ENCODE assay signal across 22 cellular contexts in the genomic region with DNA sequence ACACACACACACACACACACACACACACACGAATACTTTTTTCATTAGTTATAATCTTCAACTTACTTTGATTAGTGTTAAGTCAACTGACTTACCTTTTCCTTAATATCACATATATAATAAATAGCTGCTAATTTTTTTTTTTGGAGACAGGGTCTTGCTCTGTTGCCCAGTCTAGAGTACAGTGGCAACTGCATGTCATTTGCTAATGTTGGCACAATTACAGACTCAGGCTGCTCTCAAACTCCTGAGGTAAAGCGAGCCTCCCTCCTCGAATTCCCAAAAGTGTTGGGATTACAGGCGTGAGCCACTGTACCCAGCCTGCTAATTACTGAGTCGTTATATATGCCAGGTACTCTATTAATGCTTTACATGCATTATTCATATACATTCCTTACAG. TPM values are rescaled to one million over a fixed set of nuclear protein-coding genes. Genes with fewer than 3 reads are reported as not detected.
DNase-seq lines count a peak whose midpoint lies in the region; ATAC-seq, FAIRE-seq and TF ChIP-seq lines count a peak whose summit lies in the region.
"Had no signal": no experiment of that assay in that cellular context is flagged by ENCODE, and none has a peak within 500 bp of the region (broad histone marks: within the 10 kb centered on the region; RNA-seq: fewer than 3 reads in every experiment).

No MANE protein-coding gene starts in this region.

- H3K79me2 ChIP-seq in HepG2 (ENCODE audit: insufficient read depth, low read length) (no peaks in the 10 kb centered on the region), SK-N-SH (ENCODE audit: insufficient read depth) (no peaks in the 10 kb centered on the region)

- no peaks in the 10 kb centered on the region for H3K27me3 ChIP-seq in HepG2 (ENCODE audit: control insufficient read depth in 1 of 2, insufficient read depth in 2 of 2, low read length in 2 of 2)
- H3K27me3 ChIP-seq in right lobe of liver = no peaks in the 10 kb centered on the region
- no peaks in the 10 kb centered on the region for H3K27me3 ChIP-seq in SK-N-SH (ENCODE audit: insufficient read depth)
- H3K27me3 ChIP-seq: BE2C; BLaER1 treated with 17β-estradiol and CSF1 and Interleukin-3, amounts not matched to agents 10 nM and 100 nM had no signal

- CTCF ChIA-PET in HepG2 (lab: Yijun Ruan, JAX; ENCODE audit: low intra/inter-chr PET ratio, low total read pairs) = no interaction called here
- CTCF ChIA-PET in WTC11 (lab: Charles Lee) = interaction anchor here (0.6 to 1.7 kb wide), 2 partner anchors 9 to 10 kb away, joined by 3 to 6 read pairs; no protein-coding TSS in a partner anchor
- CTCF ChIA-PET in RWPE1 (lab: Yijun Ruan, JAX) = no interaction called here
- CTCF ChIA-PET in SK-N-SH (lab: Yijun Ruan, JAX) = interaction anchor here (0.8 to 2.9 kb wide), 3 partner anchors 10 to 60 kb away, joined by 3 to 23 read pairs (median 3); no protein-coding TSS in a partner anchor

- H3K9me3 Mint-ChIP-seq in WTC11 (no peaks in the 10 kb centered on the region), mesothelial cell of epicardium (no peaks in the 10 kb centered on the region)
- H3K9me3 Mint-ChIP-seq: CD14-positive monocyte; CD4-positive, alpha-beta T cell; CD8-positive, alpha-beta memory T cell had no signal

- H3K9me2 ChIP-seq in SK-N-SH = no peaks in the 10 kb centered on the region

- H3K36me3 ChIP-seq in HepG2 (replicated peaks in 1 of 2; ENCODE audit: control insufficient read depth in 1 of 2, insufficient read depth in 2 of 2, low read length in 2 of 2) (peaks cover 4 to 33% of the 10 kb centered on the region in 2 experiments; a peak in 4 of 5 replicates), right lobe of liver (no peaks in the 10 kb centered on the region), SK-N-SH (replicated peaks in 1 of 2; ENCODE audit: control insufficient read depth in 1 of 2, insufficient read depth in 2 of 2, low read length in 1 of 2) (peaks cover 12 to 37% of the 10 kb centered on the region in 2 experiments)
- H3K36me3 ChIP-seq: BE2C had no signal

- H3K27ac ChIP-seq in HepG2 (ENCODE audit: extremely low read length, insufficient read depth, low read length) = peak overlapping the region; percentile 71
- no peak overlapping the region for H3K27ac ChIP-seq in right lobe of liver
- no peak overlapping the region for H3K27ac ChIP-seq in RWPE1
- no peak overlapping the region for H3K27ac ChIP-seq in SK-N-SH (ENCODE audit: low read depth in 2 of 2, low read length in 1 of 2)
- H3K27ac ChIP-seq: A549; BLaER1 treated with 17β-estradiol and CSF1 and Interleukin-3, amounts not matched to agents 10 nM and 100 nM had no signal

- H3K4me1 Mint-ChIP-seq in WTC11 (no peaks in the 10 kb centered on the region), mesothelial cell of epicardium (peaks cover 2% of the 10 kb centered on the region)
- H3K4me1 Mint-ChIP-seq: CD14-positive monocyte; CD8-positive, alpha-beta memory T cell had no signal

- H3K27me3 Mint-ChIP-seq in WTC11 (ENCODE audit: low read depth) = no peaks in the 10 kb centered on the region
- H3K27me3 Mint-ChIP-seq in mesothelial cell of epicardium (ENCODE audit: low read depth) = no peaks in the 10 kb centered on the region
- H3K27me3 Mint-ChIP-seq: CD4-positive, alpha-beta T cell; CD8-positive, alpha-beta memory T cell had no signal

- ATAC-seq in HepG2 (no peak), right lobe of liver (no peak), WTC11 (no peak)
- ATAC-seq: A549 had no signal

- intact Hi-C loops in HepG2 (cut with micrococcal nuclease; ENCODE audit: unreplicated experiment) (no loop called here), right lobe of liver (cut with DNase I) (no loop called here)

- TF ChIP-seq POLR2A in HepG2 (IDR thresholded peaks at IDR 0.05; ENCODE audit: insufficient read depth in 1 of 2, low read depth in 2 of 2, low read length in 2 of 2) (no peak), right lobe of liver (IDR thresholded peaks at IDR 0.05) (no peak)

- H2AFZ ChIP-seq in HepG2 (ENCODE audit: low read length) (no peak overlapping the region), SK-N-SH (ENCODE audit: low read depth) (no peak overlapping the region)

- BruUV-seq in HepG2 (replicated peaks; lab: Mats Ljungman, UMichigan) = no TSS peak

- no peak for TF ChIP-seq CTCF in HepG2 (CRISPR knock-in tag; IDR thresholded peaks at IDR 0.05)
- TF ChIP-seq CTCF in right lobe of liver (IDR thresholded peaks at IDR 0.05) = no peak
- TF ChIP-seq CTCF in WTC11 (IDR thresholded peaks at IDR 0.05) = no peak
- TF ChIP-seq CTCF in mesothelial cell of epicardium (IDR thresholded peaks at IDR 0.05; ENCODE audit: unreplicated experiment) = no peak
- no peak for TF ChIP-seq CTCF in RWPE1 (conservative IDR thresholded peaks at IDR 0.05; ENCODE audit: low read depth)
- TF ChIP-seq CTCF in SK-N-SH (IDR thresholded peaks at IDR 0.05) = no peak

- H3K36me3 Mint-ChIP-seq in WTC11 (peaks cover 31% of the 10 kb centered on the region), mesothelial cell of epicardium (peaks cover 7% of the 10 kb centered on the region)

- H4K20me1 ChIP-seq in HepG2 (ENCODE audit: insufficient read depth, low read length) (no peaks in the 10 kb centered on the region), SK-N-SH (ENCODE audit: insufficient read depth) (no peaks in the 10 kb centered on the region)

- no peak overlapping the region for H3K4me3 Mint-ChIP-seq in WTC11
- H3K4me3 Mint-ChIP-seq in mesothelial cell of epicardium = no peak overlapping the region
- H3K4me3 Mint-ChIP-seq: CD14-positive monocyte; CD4-positive, alpha-beta T cell; CD8-positive, alpha-beta memory T cell had no signal

- H3K4me3 ChIP-seq in HepG2 (replicated peaks in 1 of 3; ENCODE audit: insufficient read depth in 1 of 3, low read depth in 2 of 3, low read length in 3 of 3) (no peak overlapping the region), right lobe of liver (no peak overlapping the region), SK-N-SH (ENCODE audit: low read depth in 2 of 2, low read length in 1 of 2) (no peak overlapping the region)
- H3K4me3 ChIP-seq: A549; BLaER1 treated with 17β-estradiol and CSF1 and Interleukin-3, amounts not matched to agents 10 nM and 100 nM; HAP-1 had no signal

- H3K9ac ChIP-seq in HepG2 (ENCODE audit: insufficient read depth, low read depth, low read length) = no peak overlapping the region
- H3K9ac ChIP-seq in SK-N-SH = no peak overlapping the region
- H3K9ac ChIP-seq: BLaER1 treated with 17β-estradiol and CSF1 and Interleukin-3, amounts not matched to agents 10 nM and 100 nM had no signal

- H3K9me3 ChIP-seq in HepG2 (ENCODE audit: low read length) = no peaks in the 10 kb centered on the region
- no peaks in the 10 kb centered on the region for H3K9me3 ChIP-seq in right lobe of liver
- H3K9me3 ChIP-seq in SK-N-SH = no peaks in the 10 kb centered on the region
- H3K9me3 ChIP-seq: A549; BE2C; BLaER1 treated with 17β-estradiol and CSF1 and Interleukin-3, amounts not matched to agents 10 nM and 100 nM; HAP-1 had no signal

- DNase-seq in HepG2 (ENCODE audit: low spot score) (no peak), right lobe of liver (no peak), WTC11 (ENCODE audit: low spot score) (no peak), mesothelial cell of epicardium (ENCODE audit: low spot score in 2 of 2, unreplicated experiment in 2 of 2) (no peak), RWPE1 (ENCODE audit: low spot score) (no peak), SK-N-SH (no peak)
- DNase-seq: 8988T; ACHN; AML-193; BE2C; CD4-positive, alpha-beta T cell; CD8-positive, alpha-beta memory T cell; DMS153; DND-41; GOT3 had no signal

- no peak for FAIRE-seq in HepG2 (lab: Jason Lieb, UNC)
- FAIRE-seq: A549, G401.6, GM12892, H54 had no signal

- no peak overlapping the region for H3K4me2 ChIP-seq in HepG2 (ENCODE audit: low read depth, low read length)
- H3K4me2 ChIP-seq in SK-N-SH = no peak overlapping the region
- H3K4me2 ChIP-seq: A549; BLaER1 treated with 17β-estradiol and CSF1 and Interleukin-3, amounts not matched to agents 10 nM and 100 nM had no signal

- TF ChIP-seq RAD21 in HepG2 (CRISPR knock-in tag; IDR thresholded peaks at IDR 0.05) (no peak), SK-N-SH (IDR thresholded peaks at IDR 0.05; ENCODE audit: low read length) (no peak)

- in situ Hi-C loops in HepG2 (cut with HindIII; ENCODE audit: extremely low pct_ligation_motif_present, low pct_unique_long_range_greater_than_20kb) = no loop called here

- H3K4me1 ChIP-seq in HepG2 (ENCODE audit: insufficient read depth, low read length) (peaks cover 27% of the 10 kb centered on the region), right lobe of liver (no peaks in the 10 kb centered on the region), SK-N-SH (ENCODE audit: control insufficient read depth in 1 of 2, insufficient read depth in 2 of 2, low read depth in 1 of 2, low read length in 1 of 2) (no peaks in the 10 kb centered on the region)
- H3K4me1 ChIP-seq: BE2C; BLaER1 treated with 17β-estradiol and CSF1 and Interleukin-3, amounts not matched to agents 10 nM and 100 nM; HAP-1 had no signal

- no peak overlapping the region for H3K27ac Mint-ChIP-seq in WTC11
- peak overlapping the region; percentile 71 for H3K27ac Mint-ChIP-seq in mesothelial cell of epicardium
- H3K27ac Mint-ChIP-seq: CD4-positive, alpha-beta T cell; CD8-positive, alpha-beta memory T cell had no signal

- H3F3A ChIP-seq in SK-N-SH (replicated peaks; ENCODE audit: insufficient read depth) = no peaks in the 10 kb centered on the region

- POLR2A ChIA-PET in HepG2 (lab: Yijun Ruan, JAX) (interaction anchor here (0.9 kb wide), 1 partner anchor 74 kb away, joined by 3 read pairs; no protein-coding TSS in a partner anchor), WTC11 (lab: Charles Lee) (no interaction called here), RWPE1 (lab: Yijun Ruan, JAX; ENCODE audit: low non-redundant PET) (interaction anchor here (0.6 kb wide), 1 partner anchor 10 kb away, joined by 3 read pairs; no protein-coding TSS in a partner anchor), SK-N-SH (lab: Yijun Ruan, JAX) (no interaction called here)

- WGBS in HepG2 (ENCODE audit: low lambda C conversion rate) = 99% methylated on average over 5 of the region's 5 CpGs
- 93% methylated on average over 5 of the region's 5 CpGs for WGBS in right lobe of liver (ENCODE audit: insufficient coverage, low coverage, low lambda C conversion rate, missing lambda C conversion rate)
- WGBS in SK-N-SH (ENCODE audit: low lambda C conversion rate) = 86% methylated on average over 5 of the region's 5 CpGs

- no peak for TF ChIP-seq EP300 in HepG2 (IDR thresholded peaks at IDR 0.05; ENCODE audit: low read depth in 2 of 2, low read length in 2 of 2)
- no peak for TF ChIP-seq EP300 in HepG2 (CRISPR knock-in tag; IDR thresholded peaks at IDR 0.05; ENCODE audit: borderline replicate concordance)
- no peak for TF ChIP-seq EP300 in SK-N-SH (IDR thresholded peaks at IDR 0.05; ENCODE audit: borderline replicate concordance in 1 of 2, low read depth in 1 of 2, low read length in 1 of 2)

RNA-seq across cellular contexts. Expression of a gene that starts 20.8 kb away (rescaled TPM):
- total RNA-seq in HepG2 (2016; rRNA removed; fragmentation: Illumina TruSeq; extraction: Trizol) (not detected in 2 replicates), right lobe of liver (1 to 10 TPM in 4 of 6 experiments, under 1 TPM in 2; 0.43 to 4.5 (median 1.8) TPM), WTC11 (2021) (0.41 to 0.63 TPM (median 0.57 TPM) in 3 replicates), mesothelial cell of epicardium (0.09 to 0.24 TPM in 2 of 3 replicates, not detected in the other)
- total RNA-seq in HepG2 (2016; cell fraction: cytosol; rRNA removed; fragmentation: Illumina TruSeq; extraction: Trizol; ENCODE audit: low read depth) = not detected in 2 replicates
- not detected in 2 replicates for total RNA-seq in HepG2 (2016; cell fraction: insoluble cytoplasmic fraction; rRNA removed; fragmentation: Illumina TruSeq; extraction: Trizol)
- total RNA-seq in HepG2 (2016; cell fraction: membrane; rRNA removed; fragmentation: Illumina TruSeq; extraction: Trizol) = not detected in 2 replicates
- total RNA-seq in HepG2 (2016; cell fraction: nucleus; rRNA removed; fragmentation: Illumina TruSeq; extraction: Trizol) = not detected in 2 replicates
- polyA plus RNA-seq in HepG2 (2011; rRNA removed) (0.05 and 0.07 TPM in 2 replicates), SK-N-SH (2012; rRNA removed) (not detected in 2 replicates)
- polyA plus RNA-seq in HepG2 (2011; cell fraction: cytosol; rRNA removed) = 0.01 and 0.05 TPM in 2 replicates
- 0.09 and 0.10 TPM in 2 replicates for polyA plus RNA-seq in HepG2 (2011; cell fraction: nucleus; rRNA removed)
- polyA plus RNA-seq in HepG2 (2012) = 0.11 and 0.13 TPM in 2 replicates
- polyA plus RNA-seq in HepG2 (2016; cell fraction: cytosol; fragmentation: Illumina TruSeq; extraction: Trizol; ENCODE audit: low read depth) = not detected in 2 replicates
- polyA plus RNA-seq in HepG2 (2016; cell fraction: insoluble cytoplasmic fraction; fragmentation: Illumina TruSeq; extraction: Trizol; ENCODE audit: low read depth) = not detected in 2 replicates
- not detected in 2 replicates for polyA plus RNA-seq in HepG2 (2016; cell fraction: membrane; fragmentation: Illumina TruSeq; extraction: Trizol; ENCODE audit: low read depth)
- not detected in 2 replicates for polyA plus RNA-seq in HepG2 (2016; cell fraction: nucleus; fragmentation: Illumina TruSeq; extraction: Trizol; ENCODE audit: insufficient read depth, low read depth)
- polyA minus RNA-seq in HepG2 (2011; rRNA and poly(A)+ RNA removed; ENCODE audit: low replicate concordance) = 0.26 TPM in 1 of 2 replicates, not detected in the other
- not detected in 2 replicates for polyA minus RNA-seq in HepG2 (2011; cell fraction: cytosol; rRNA and poly(A)+ RNA removed)
- not detected in 2 replicates for polyA minus RNA-seq in HepG2 (2011; cell fraction: nucleus; rRNA and poly(A)+ RNA removed)
- polyA plus RNA-seq in SK-N-SH (2012; cell fraction: cytosol; rRNA removed) = not detected in 2 replicates
- not detected in 2 replicates for polyA plus RNA-seq in SK-N-SH (2012; cell fraction: nucleus; rRNA removed)
- total RNA-seq: CD4-positive, alpha-beta T cell; CD8-positive, alpha-beta memory T cell had no signal
- polyA plus RNA-seq: A549; CD8-positive, alpha-beta memory T cell had no signal

Comparison
In these comparisons a context has a peak if more than half of its experiments do, and no peak if none do; other contexts are left out.
1. CTCF ChIA-PET loops: an anchor here in WTC11 (0.6 to 1.7 kb wide) and SK-N-SH (0.8 to 2.9 kb wide); none called in HepG2 and RWPE1.
2. POLR2A ChIA-PET loops: an anchor here in HepG2 (0.9 kb wide) and RWPE1 (0.6 kb wide); none called in WTC11 and SK-N-SH.